Comparison of ENCODE assay signal across 10 cellular contexts in genomic region chr16:69706256-69706974, GRCh38. TPM values are rescaled to one million over a fixed set of nuclear protein-coding genes. Genes with fewer than 3 reads are reported as not detected.
A peak's percentile ranks its signal among the peaks of the same experiment; 100 is the strongest.
DNase-seq lines count a peak whose midpoint lies in the region; ATAC-seq, FAIRE-seq and TF ChIP-seq lines count a peak whose summit lies in the region.
"Had no signal": no experiment of that assay in that cellular context is flagged by ENCODE, and none has a peak within 500 bp of the region (broad histone marks: within the 10 kb centered on the region; RNA-seq: fewer than 3 reads in every experiment).

No MANE protein-coding gene starts in this region.

- H3K27me3 ChIP-seq in HCT116 (ENCODE audit: insufficient read depth, low read length) (no peaks in the 10 kb centered on the region), adipocyte (replicated peaks; ENCODE audit: control insufficient read depth, insufficient read depth, low read length) (no peaks in the 10 kb centered on the region), HepG2 (ENCODE audit: control insufficient read depth in 1 of 2, insufficient read depth in 2 of 2, low read length in 2 of 2) (no peaks in the 10 kb centered on the region)

- peaks cover 8 to 32% of the 10 kb centered on the region in 2 experiments; a peak in 3 of 4 replicates for H3K36me3 ChIP-seq in HCT116 (ENCODE audit: control insufficient read depth in 1 of 2, insufficient read depth in 2 of 2, low read length in 2 of 2)
- peaks cover 35% of the 10 kb centered on the region for H3K36me3 ChIP-seq in adipocyte (ENCODE audit: control insufficient read depth, insufficient read depth, low read length, severe bottlenecking)
- peaks cover 5 to 43% of the 10 kb centered on the region in 2 experiments; a peak in 4 of 5 replicates for H3K36me3 ChIP-seq in HepG2 (replicated peaks in 1 of 2; ENCODE audit: control insufficient read depth in 1 of 2, insufficient read depth in 2 of 2, low read length in 2 of 2)

- H3K9me3 ChIP-seq in HCT116 (ENCODE audit: control insufficient read depth in 1 of 2, insufficient read depth in 1 of 2, low read depth in 1 of 2, low read length in 2 of 2) (no peaks in the 10 kb centered on the region), adipocyte (ENCODE audit: control insufficient read depth, low read length) (no peaks in the 10 kb centered on the region), HepG2 (ENCODE audit: low read length) (no peaks in the 10 kb centered on the region)

- H3K4me1 ChIP-seq in HCT116 (ENCODE audit: control insufficient read depth in 1 of 2, insufficient read depth in 2 of 2, low read length in 2 of 2), result peaks cover 28 to 34% of the 10 kb centered on the region in 2 experiments
- peaks cover 17% of the 10 kb centered on the region for H3K4me1 ChIP-seq in adipocyte (ENCODE audit: control insufficient read depth, insufficient read depth, low read length)
- peaks cover 12% of the 10 kb centered on the region; the same call in 1 of the 2 replicates for H3K4me1 ChIP-seq in HepG2 (ENCODE audit: insufficient read depth, low read length)

- no peak for TF ChIP-seq EP300 in HepG2 (IDR thresholded peaks at IDR 0.05; ENCODE audit: low read depth in 2 of 2, low read length in 2 of 2)
- TF ChIP-seq EP300 in HepG2 (CRISPR knock-in tag; IDR thresholded peaks at IDR 0.05; ENCODE audit: borderline replicate concordance), result no peak

- no peak for FAIRE-seq in HepG2 (lab: Jason Lieb, UNC)

- RAD21 ChIA-PET in HCT116 (lab: Charles Lee; ENCODE audit: low non-redundant PET in 1 of 2, low total read pairs in 2 of 2, uncharacterized antibody in 2 of 2, unreplicated experiment in 2 of 2), result no interaction called here

- H4K20me1 ChIP-seq in HCT116 (ENCODE audit: insufficient read depth) (no peaks in the 10 kb centered on the region), HepG2 (ENCODE audit: insufficient read depth, low read length) (no peaks in the 10 kb centered on the region)

- POLR2A ChIA-PET in HCT116 (lab: Charles Lee), result interaction anchor here (1.3 to 1.6 kb wide), 2 partner anchors 18 to 19 kb away, joined by 3 to 5 read pairs; partner anchors contain the start of gene NQO1
- POLR2A ChIA-PET in HepG2 (lab: Yijun Ruan, JAX), result interaction anchor here (0.7 to 6.1 kb wide), 4 partner anchors 17 to 48 kb away, joined by 3 to 36 read pairs (median 9); partner anchors contain the start of genes NOB1 and NQO1

- H3K4me3 ChIP-seq in HCT116 (replicated peaks in 1 of 2; ENCODE audit: low read depth in 1 of 2, low read length in 2 of 2), result no peak overlapping the region
- no peak overlapping the region for H3K4me3 ChIP-seq in adipocyte (ENCODE audit: low read length)
- H3K4me3 ChIP-seq in HepG2 (replicated peaks in 1 of 3; ENCODE audit: insufficient read depth in 1 of 3, low read depth in 2 of 3, low read length in 3 of 3), result no peak overlapping the region

- DNase-seq in AG08395 (ENCODE audit: low spot score), result peak; percentile 28
- DNase-seq in HCT116 (ENCODE audit: low read depth, low spot score), result no peak
- DNase-seq in adipocyte (ENCODE audit: low read depth), result peak; percentile 50
- no peak for DNase-seq in HepG2 (ENCODE audit: low spot score)
- DNase-seq in NCI-H1105 (lab: John Stamatoyannopoulos, UW), result no peak
- DNase-seq in activated naive CD4-positive, alpha-beta T cell (lab: John Stamatoyannopoulos, UW), result no peak
- DNase-seq: CD4-positive, alpha-beta T cell; effector memory CD8-positive, alpha-beta T cell had no signal

- intact Hi-C loops in HCT116 (cut with micrococcal nuclease) (no loop called here), HepG2 (cut with micrococcal nuclease; ENCODE audit: unreplicated experiment) (no loop called here)

- H3K27ac ChIP-seq in HCT116 (ENCODE audit: low read depth, low read length) (peak overlapping the region; percentile 3; the same call in 1 of the 2 replicates), HepG2 (ENCODE audit: extremely low read length, insufficient read depth, low read length) (peak overlapping the region; percentile 5)

- CTCF ChIA-PET in HCT116 (lab: Charles Lee), result interaction anchor here (1.2 to 1.7 kb wide), 2 partner anchors 48 to 224 kb away, joined by 3 to 5 read pairs; partner anchors contain the start of gene NOB1
- CTCF ChIA-PET in HepG2 (lab: Yijun Ruan, JAX; ENCODE audit: low intra/inter-chr PET ratio, low total read pairs), result no interaction called here

- in situ Hi-C loops in HepG2 (cut with HindIII; ENCODE audit: extremely low pct_ligation_motif_present, low pct_unique_long_range_greater_than_20kb), result no loop called here

- TF ChIP-seq POLR2A in HCT116 (IDR thresholded peaks at IDR 0.05; ENCODE audit: borderline replicate concordance, extremely low read depth, insufficient read depth, insufficient read length) (no peak), HepG2 (IDR thresholded peaks at IDR 0.05; ENCODE audit: insufficient read depth in 1 of 2, low read depth in 2 of 2, low read length in 2 of 2) (0 out of 4 replicates have a peak, but pooled peaks of 1 of the 2 experiments have one; percentile 23)

- no peak overlapping the region for H3K9ac ChIP-seq in HCT116 (ENCODE audit: low read length)
- H3K9ac ChIP-seq in adipocyte (ENCODE audit: low read length), result no peak overlapping the region
- H3K9ac ChIP-seq in HepG2 (ENCODE audit: insufficient read depth, low read depth, low read length), result no peak overlapping the region

- H3K4me2 ChIP-seq in HCT116 (ENCODE audit: low read length) (no peak overlapping the region), HepG2 (ENCODE audit: low read depth, low read length) (no peak overlapping the region)

- TF ChIP-seq RAD21 in HCT116 (IDR thresholded peaks at IDR 0.05; ENCODE audit: low read depth) (no peak), HepG2 (CRISPR knock-in tag; IDR thresholded peaks at IDR 0.05) (no peak)

- WGBS in HepG2 (ENCODE audit: low lambda C conversion rate), result 100% methylated on average over 1 of the region's 1 CpG

- ATAC-seq in HCT116, result no peak
- no peak for ATAC-seq in HepG2
- ATAC-seq in HG02938 (IDR thresholded peaks at IDR 0.05; ENCODE audit: unreplicated experiment), result no peak
- ATAC-seq in GM18868 (IDR thresholded peaks at IDR 0.05; ENCODE audit: unreplicated experiment), result no peak
- ATAC-seq: effector memory CD8-positive, alpha-beta T cell had no signal

- BruUV-seq in HCT116 (replicated peaks; lab: Mats Ljungman, UMichigan) (no TSS peak), HepG2 (replicated peaks; lab: Mats Ljungman, UMichigan) (no TSS peak)

- no peaks in the 10 kb centered on the region for H3K9me2 ChIP-seq in HCT116 (ENCODE audit: insufficient read depth)

- no peak for TF ChIP-seq CTCF in HCT116 (IDR thresholded peaks at IDR 0.05 in 2 of 3, conservative IDR thresholded peaks at IDR 0.05 in 1 of 3; ENCODE audit: borderline replicate concordance in 1 of 3, insufficient read depth in 1 of 3, low read depth in 2 of 3, low read length in 2 of 3)
- no peak for TF ChIP-seq CTCF in HepG2 (CRISPR knock-in tag; IDR thresholded peaks at IDR 0.05)

- H3K79me2 ChIP-seq in HCT116 (ENCODE audit: insufficient read depth, low read length), result peaks cover 43% of the 10 kb centered on the region
- H3K79me2 ChIP-seq in HepG2 (ENCODE audit: insufficient read depth, low read length), result no peaks in the 10 kb centered on the region

- H2AFZ ChIP-seq in HCT116 (ENCODE audit: low read depth, low read length, poor library complexity, severe bottlenecking) (no peak overlapping the region), HepG2 (ENCODE audit: low read length) (no peak overlapping the region)

RNA-seq across cellular contexts. Expression of gene NQO1, which starts 19.9 kb away (rescaled TPM):
- 519 TPM for total RNA-seq in HCT116 (2021; ENCODE audit: unreplicated experiment)
- 323 and 330 TPM in 2 replicates for polyA plus RNA-seq in HCT116 (2012)
- total RNA-seq in HepG2 (2016; rRNA removed; fragmentation: Illumina TruSeq; extraction: Trizol), result 1,060 and 1,621 TPM in 2 replicates
- 149 and 161 TPM in 2 replicates for total RNA-seq in HepG2 (2016; cell fraction: cytosol; rRNA removed; fragmentation: Illumina TruSeq; extraction: Trizol; ENCODE audit: low read depth)
- total RNA-seq in HepG2 (2016; cell fraction: insoluble cytoplasmic fraction; rRNA removed; fragmentation: Illumina TruSeq; extraction: Trizol), result 1,077 and 1,733 TPM in 2 replicates
- total RNA-seq in HepG2 (2016; cell fraction: membrane; rRNA removed; fragmentation: Illumina TruSeq; extraction: Trizol), result 191 and 197 TPM in 2 replicates
- 379 and 382 TPM in 2 replicates for total RNA-seq in HepG2 (2016; cell fraction: nucleus; rRNA removed; fragmentation: Illumina TruSeq; extraction: Trizol)
- 304 and 464 TPM in 2 replicates for polyA plus RNA-seq in HepG2 (2011; rRNA removed)
- 354 and 445 TPM in 2 replicates for polyA plus RNA-seq in HepG2 (2011; cell fraction: cytosol; rRNA removed)
- 76.3 and 83.7 TPM in 2 replicates for polyA plus RNA-seq in HepG2 (2011; cell fraction: nucleus; rRNA removed)
- 328 and 393 TPM in 2 replicates for polyA plus RNA-seq in HepG2 (2012)
- 156 and 179 TPM in 2 replicates for polyA plus RNA-seq in HepG2 (2016; cell fraction: cytosol; fragmentation: Illumina TruSeq; extraction: Trizol; ENCODE audit: low read depth)
- 1,625 and 1,852 TPM in 2 replicates for polyA plus RNA-seq in HepG2 (2016; cell fraction: insoluble cytoplasmic fraction; fragmentation: Illumina TruSeq; extraction: Trizol; ENCODE audit: low read depth)
- 151 and 153 TPM in 2 replicates for polyA plus RNA-seq in HepG2 (2016; cell fraction: membrane; fragmentation: Illumina TruSeq; extraction: Trizol; ENCODE audit: low read depth)
- 546 and 575 TPM in 2 replicates for polyA plus RNA-seq in HepG2 (2016; cell fraction: nucleus; fragmentation: Illumina TruSeq; extraction: Trizol; ENCODE audit: insufficient read depth, low read depth)
- 222 and 280 TPM in 2 replicates for polyA minus RNA-seq in HepG2 (2011; rRNA and poly(A)+ RNA removed; ENCODE audit: low replicate concordance)
- polyA minus RNA-seq in HepG2 (2011; cell fraction: cytosol; rRNA and poly(A)+ RNA removed), result 119 and 160 TPM in 2 replicates
- 42.0 and 49.5 TPM in 2 replicates for polyA minus RNA-seq in HepG2 (2011; cell fraction: nucleus; rRNA and poly(A)+ RNA removed)

RNA-seq across cellular contexts. Expression of gene NOB1, which starts 48.3 kb away (rescaled TPM):
- total RNA-seq in HCT116 (2021; ENCODE audit: unreplicated experiment) (172 TPM), HepG2 (2016; rRNA removed; fragmentation: Illumina TruSeq; extraction: Trizol) (47.1 and 83.5 TPM in 2 replicates)
- polyA plus RNA-seq in HCT116 (2012), result 213 and 237 TPM in 2 replicates
- total RNA-seq in HepG2 (2016; cell fraction: cytosol; rRNA removed; fragmentation: Illumina TruSeq; extraction: Trizol; ENCODE audit: low read depth), result 30.5 and 33.0 TPM in 2 replicates
- 48.8 and 85.3 TPM in 2 replicates for total RNA-seq in HepG2 (2016; cell fraction: insoluble cytoplasmic fraction; rRNA removed; fragmentation: Illumina TruSeq; extraction: Trizol)
- total RNA-seq in HepG2 (2016; cell fraction: membrane; rRNA removed; fragmentation: Illumina TruSeq; extraction: Trizol), result 54.4 and 54.7 TPM in 2 replicates
- 37.1 and 40.2 TPM in 2 replicates for total RNA-seq in HepG2 (2016; cell fraction: nucleus; rRNA removed; fragmentation: Illumina TruSeq; extraction: Trizol)
- 159 and 162 TPM in 2 replicates for polyA plus RNA-seq in HepG2 (2011; rRNA removed)
- polyA plus RNA-seq in HepG2 (2011; cell fraction: cytosol; rRNA removed), result 187 and 245 TPM in 2 replicates
- 97.8 and 101 TPM in 2 replicates for polyA plus RNA-seq in HepG2 (2011; cell fraction: nucleus; rRNA removed)
- 151 and 164 TPM in 2 replicates for polyA plus RNA-seq in HepG2 (2012)
- polyA plus RNA-seq in HepG2 (2016; cell fraction: cytosol; fragmentation: Illumina TruSeq; extraction: Trizol; ENCODE audit: low read depth), result 53.6 and 57.2 TPM in 2 replicates
- 224 and 233 TPM in 2 replicates for polyA plus RNA-seq in HepG2 (2016; cell fraction: insoluble cytoplasmic fraction; fragmentation: Illumina TruSeq; extraction: Trizol; ENCODE audit: low read depth)
- polyA plus RNA-seq in HepG2 (2016; cell fraction: membrane; fragmentation: Illumina TruSeq; extraction: Trizol; ENCODE audit: low read depth), result 81.4 and 91.5 TPM in 2 replicates
- 100 and 106 TPM in 2 replicates for polyA plus RNA-seq in HepG2 (2016; cell fraction: nucleus; fragmentation: Illumina TruSeq; extraction: Trizol; ENCODE audit: insufficient read depth, low read depth)
- polyA minus RNA-seq in HepG2 (2011; rRNA and poly(A)+ RNA removed; ENCODE audit: low replicate concordance), result 115 and 322 TPM in 2 replicates
- polyA minus RNA-seq in HepG2 (2011; cell fraction: cytosol; rRNA and poly(A)+ RNA removed), result 172 TPM in 2 replicates
- 70.4 and 93.7 TPM in 2 replicates for polyA minus RNA-seq in HepG2 (2011; cell fraction: nucleus; rRNA and poly(A)+ RNA removed)

RNA-seq across cellular contexts. Expression of gene WWP2, which starts 55.7 kb away (rescaled TPM):
- total RNA-seq in HCT116 (2021; ENCODE audit: unreplicated experiment), result 44.2 TPM
- 20.3 and 21.9 TPM in 2 replicates for polyA plus RNA-seq in HCT116 (2012)
- 28.2 and 31.9 TPM in 2 replicates for total RNA-seq in HepG2 (2016; rRNA removed; fragmentation: Illumina TruSeq; extraction: Trizol)
- total RNA-seq in HepG2 (2016; cell fraction: cytosol; rRNA removed; fragmentation: Illumina TruSeq; extraction: Trizol; ENCODE audit: low read depth), result 18.6 and 20.3 TPM in 2 replicates
- 25.4 and 28.2 TPM in 2 replicates for total RNA-seq in HepG2 (2016; cell fraction: insoluble cytoplasmic fraction; rRNA removed; fragmentation: Illumina TruSeq; extraction: Trizol)
- 17.7 and 18.1 TPM in 2 replicates for total RNA-seq in HepG2 (2016; cell fraction: membrane; rRNA removed; fragmentation: Illumina TruSeq; extraction: Trizol)
- total RNA-seq in HepG2 (2016; cell fraction: nucleus; rRNA removed; fragmentation: Illumina TruSeq; extraction: Trizol), result 36.0 and 41.1 TPM in 2 replicates
- 11.4 and 13.6 TPM in 2 replicates for polyA plus RNA-seq in HepG2 (2011; rRNA removed)
- 7.5 and 8.1 TPM in 2 replicates for polyA plus RNA-seq in HepG2 (2011; cell fraction: cytosol; rRNA removed)
- 45.3 and 46.4 TPM in 2 replicates for polyA plus RNA-seq in HepG2 (2011; cell fraction: nucleus; rRNA removed)
- polyA plus RNA-seq in HepG2 (2012), result 25.4 and 26.4 TPM in 2 replicates
- polyA plus RNA-seq in HepG2 (2016; cell fraction: cytosol; fragmentation: Illumina TruSeq; extraction: Trizol; ENCODE audit: low read depth), result 3.6 and 3.7 TPM in 2 replicates
- 23.4 and 32.9 TPM in 2 replicates for polyA plus RNA-seq in HepG2 (2016; cell fraction: insoluble cytoplasmic fraction; fragmentation: Illumina TruSeq; extraction: Trizol; ENCODE audit: low read depth)
- polyA plus RNA-seq in HepG2 (2016; cell fraction: membrane; fragmentation: Illumina TruSeq; extraction: Trizol; ENCODE audit: low read depth), result 9.8 and 10.7 TPM in 2 replicates
- polyA plus RNA-seq in HepG2 (2016; cell fraction: nucleus; fragmentation: Illumina TruSeq; extraction: Trizol; ENCODE audit: insufficient read depth, low read depth), result 61.5 and 63.2 TPM in 2 replicates
- 17.8 and 29.5 TPM in 2 replicates for polyA minus RNA-seq in HepG2 (2011; rRNA and poly(A)+ RNA removed; ENCODE audit: low replicate concordance)
- polyA minus RNA-seq in HepG2 (2011; cell fraction: cytosol; rRNA and poly(A)+ RNA removed), result 12.8 and 16.9 TPM in 2 replicates
- polyA minus RNA-seq in HepG2 (2011; cell fraction: nucleus; rRNA and poly(A)+ RNA removed), result 37.2 and 39.9 TPM in 2 replicates

Comparison
In these comparisons a context has a peak if more than half of its experiments do, and no peak if none do; other contexts are left out.
1. DNase-seq: peak in AG08395 (single experiment) and adipocyte (single experiment); none in HCT116 (single experiment), HepG2 (single experiment), NCI-H1105 (single experiment) and activated naive CD4-positive, alpha-beta T cell (0 of 4).